Comparison of ENCODE assay signal across 8 cellular contexts in genomic region chr14:24271834-24272263, GRCh38. TPM values are rescaled to one million over a fixed set of nuclear protein-coding genes. Genes with fewer than 3 reads are reported as not detected.
DNase-seq lines count a peak whose midpoint lies in the region; ATAC-seq and TF ChIP-seq lines count a peak whose summit lies in the region.

No MANE protein-coding gene starts in this region.

- H3K27ac ChIP-seq in gastroesophageal sphincter (peak overlapping the region; percentile 89 to 98 (median 96)), skeletal muscle tissue (ENCODE audit: low read depth, low read length) (peak overlapping the region; percentile 96)

- peaks cover 62% of the 10 kb centered on the region for H3K4me1 Mint-ChIP-seq in activated B cell treated with CpG ODN at 0.5 μM for 24 hours

- no peaks in the 10 kb centered on the region for H3K9me3 Mint-ChIP-seq in activated B cell treated with CpG ODN at 0.5 μM for 24 hours

- no peak for TF ChIP-seq POLR2A in gastroesophageal sphincter (IDR thresholded peaks at IDR 0.05)

- peak overlapping the region; percentile 96 for H3K27ac Mint-ChIP-seq in activated B cell treated with CpG ODN at 0.5 μM for 24 hours

- TF ChIP-seq EP300 in gastroesophageal sphincter (IDR thresholded peaks at IDR 0.05) = no peak

- 20 to 80% methylated on average over 1 to 3 of the region's 3 CpGs for WGBS in gastroesophageal sphincter (ENCODE audit: low coverage in 1 of 2), 2 donors

- peak overlapping the region; percentile 90 for H3K4me3 Mint-ChIP-seq in activated B cell treated with CpG ODN at 0.5 μM for 24 hours

- POLR2A ChIA-PET in activated B cell treated with CpG ODN at 0.5 μM for 24 hours (lab: Charles Lee) = interaction anchor here (0.7 to 9.8 kb wide), 25 partner anchors 9 to 260 kb away, joined by 3 to 175 read pairs (median 7); partner anchors contain the start of genes CBLN3, CHMP4A, DHRS1 and GMPR2

- peak overlapping the region; percentile 98 to 99 (median 98) for H3K9ac ChIP-seq in skeletal muscle tissue (ENCODE audit: low read depth in 1 of 3, low read length in 3 of 3)

- H3K27me3 ChIP-seq in HAP-1 (ENCODE audit: low read depth) = no peaks in the 10 kb centered on the region
- no peaks in the 10 kb centered on the region for H3K27me3 ChIP-seq in gastroesophageal sphincter
- no peaks in the 10 kb centered on the region for H3K27me3 ChIP-seq in skeletal muscle tissue (ENCODE audit: control insufficient read depth in 3 of 3, insufficient read depth in 3 of 3, low read length in 3 of 3)

- H3K4me1 ChIP-seq in HAP-1 = peaks cover 7% of the 10 kb centered on the region
- H3K4me1 ChIP-seq in gastroesophageal sphincter = peaks cover 0 to 19% (median 6%) of the 10 kb centered on the region in 3 donors
- peaks cover 0 to 15% (median 13%) of the 10 kb centered on the region in 3 donors for H3K4me1 ChIP-seq in skeletal muscle tissue (ENCODE audit: control insufficient read depth in 3 of 3, insufficient read depth in 3 of 3, low read length in 3 of 3)

- CTCF ChIA-PET in activated B cell treated with CpG ODN at 0.5 μM for 24 hours (lab: Charles Lee) = interaction anchor here (0.6 to 2.5 kb wide), 12 partner anchors 8 to 1143 kb away, joined by 3 to 30 read pairs (median 4); partner anchors contain the start of genes TINF2 and TM9SF1

- no peak for ATAC-seq in activated B cell treated with CpG ODN at 0.5 μM for 24 hours (ENCODE audit: low read depth)
- ATAC-seq in gastroesophageal sphincter = no peak
- ATAC-seq in HG02763 (IDR thresholded peaks at IDR 0.05; ENCODE audit: unreplicated experiment) = no peak

- no peaks in the 10 kb centered on the region for H3K27me3 Mint-ChIP-seq in activated B cell treated with CpG ODN at 0.5 μM for 24 hours

- H3K9me3 ChIP-seq in HAP-1 = no peaks in the 10 kb centered on the region
- no peaks in the 10 kb centered on the region for H3K9me3 ChIP-seq in gastroesophageal sphincter
- H3K9me3 ChIP-seq in skeletal muscle tissue (ENCODE audit: control insufficient read depth in 3 of 3, low read length in 3 of 3) = no peaks in the 10 kb centered on the region

- in situ Hi-C loops in HAP-1 (cut with MboI; ENCODE audit: low sequenced_read_pairs) = no loop called here

- intact Hi-C loops in activated B cell treated with CpG ODN at 0.5 μM for 24 hours (cut with micrococcal nuclease) = loop anchor here (1.0 to 5.0 kb wide), 10 partner anchors 7 to 158 kb away; partner anchors contain the start of genes DCAF11, GMPR2, MDP1 and NEDD8

- H3K36me3 ChIP-seq in HAP-1 (replicated peaks) (no peaks in the 10 kb centered on the region), gastroesophageal sphincter (peaks cover 0 to 33% of the 10 kb centered on the region in 2 donors), skeletal muscle tissue (ENCODE audit: control insufficient read depth in 3 of 3, insufficient read depth in 3 of 3, low read length in 3 of 3) (peaks cover 18 to 26% (median 25%) of the 10 kb centered on the region in 3 donors)

- TF ChIP-seq CTCF in activated B cell treated with CpG ODN at 0.5 μM for 24 hours (IDR thresholded peaks at IDR 0.05) = no peak
- no peak for TF ChIP-seq CTCF in gastroesophageal sphincter (IDR thresholded peaks at IDR 0.05)

- H3K4me3 ChIP-seq in HAP-1 = peak overlapping the region; percentile 75
- H3K4me3 ChIP-seq in gastroesophageal sphincter = peak overlapping the region; percentile 74 to 89
- peak overlapping the region; percentile 94 to 98 (median 98) for H3K4me3 ChIP-seq in skeletal muscle tissue (ENCODE audit: low read length in 3 of 3)

- no peak for DNase-seq in HAP-1 (ENCODE audit: low spot score in 2 of 2)
- no peak for DNase-seq in activated B cell treated with CpG ODN at 0.5 μM for 24 hours
- DNase-seq in activated gamma-delta T cell treated with Interleukin-2 at 50 U/mL for 16 hours = no peak
- DNase-seq in inferior parietal cortex (ENCODE audit: extremely low spot score) = no peak
- no peak for DNase-seq in NCI-H1417 (lab: John Stamatoyannopoulos, UW)

- H3K36me3 Mint-ChIP-seq in activated B cell treated with CpG ODN at 0.5 μM for 24 hours (ENCODE audit: low read depth) = peaks cover 29% of the 10 kb centered on the region

RNA-seq across cellular contexts. Expression of gene RABGGTA, which starts 0.5 kb away (rescaled TPM):
- total RNA-seq in activated B cell treated with CpG ODN at 0.5 μM for 24 hours (53.6 and 70.5 TPM in 2 replicates), gastroesophageal sphincter (10 to 100 TPM; 12.9 to 27.6 (median 16.5) TPM), skeletal muscle tissue (11.5 TPM)

RNA-seq across cellular contexts. Expression of gene TGM1, which starts 8.9 kb away (rescaled TPM):
- 6.4 and 6.5 TPM in 2 replicates for total RNA-seq in activated B cell treated with CpG ODN at 0.5 μM for 24 hours
- 10 to 100 TPM in 1 of 4 donors, 1 to 10 TPM in 3; 1.3 to 43.3 (median 6.3) TPM for total RNA-seq in gastroesophageal sphincter
- 0.52 TPM for total RNA-seq in skeletal muscle tissue

RNA-seq across cellular contexts. Expression of gene DHRS1, which starts 27.7 kb away (rescaled TPM):
- total RNA-seq in activated B cell treated with CpG ODN at 0.5 μM for 24 hours (32.5 and 33.9 TPM in 2 replicates), gastroesophageal sphincter (10 to 100 TPM in 3 of 4 donors, 1 to 10 TPM in 1; 8.2 to 33.0 (median 17.7) TPM), skeletal muscle tissue (6.3 TPM)

RNA-seq across cellular contexts. Expression of gene NOP9, which starts 27.8 kb away (rescaled TPM):
- total RNA-seq in activated B cell treated with CpG ODN at 0.5 μM for 24 hours (30.5 and 36.4 TPM in 2 replicates), gastroesophageal sphincter (10 to 100 TPM; 19.4 to 29.2 (median 22.8) TPM), skeletal muscle tissue (22.4 TPM)

RNA-seq across cellular contexts. Expression of gene TINF2, which starts 29.4 kb away (rescaled TPM):
- total RNA-seq in activated B cell treated with CpG ODN at 0.5 μM for 24 hours (197 and 205 TPM in 2 replicates), gastroesophageal sphincter (10 to 100 TPM; 53.2 to 72.5 (median 70.0) TPM), skeletal muscle tissue (34.4 TPM)
